1 cellular context compared by ENCODE assay signal in genomic region chr3:195617784-195618510, GRCh38. TPM values are rescaled to one million over a fixed set of nuclear protein-coding genes. Genes with fewer than 3 reads are reported as not detected.
"Had no signal": no experiment of that assay in that cellular context is flagged by ENCODE, and none has a peak within 500 bp of the region (broad histone marks: within the 10 kb centered on the region; RNA-seq: fewer than 3 reads in every experiment).

No MANE protein-coding gene starts in this region.

RNA-seq across cellular contexts. Expression of gene APOD, which starts 34.2 kb away (rescaled TPM):
- total RNA-seq: kidney epithelial cell had no signal
